ENCODE assay signal across 34 cellular contexts in genomic region chr10:132018446-132018845, GRCh38. TPM values are rescaled to one million over a fixed set of nuclear protein-coding genes. Genes with fewer than 3 reads are reported as not detected.
"Had no signal": no experiment of that assay in that cellular context is flagged by ENCODE, and none has a peak within 500 bp of the region (broad histone marks: within the 10 kb centered on the region; RNA-seq: fewer than 3 reads in every experiment).

No MANE protein-coding gene starts in this region.

- DNase-seq: activated effector memory CD4-positive, alpha-beta T cell treated with anti-CD3 and anti-CD28 coated beads, Interleukin-2, amount 50 U/mL, for 16 hours; activated effector memory CD4-positive, alpha-beta T cell treated with Interleukin-2 at 50 U/mL for 16 hours; activated gamma-delta T cell; activated gamma-delta T cell treated with Interleukin-2 at 50 U/mL for 16 hours; activated naive CD4-positive, alpha-beta T cell; activated naive CD4-positive, alpha-beta T cell treated with anti-CD3 and anti-CD28 coated beads for 36 hours; activated naive CD4-positive, alpha-beta T cell treated with anti-CD3 and anti-CD28 coated beads, Interleukin-2, amount 10 ng/mL, durations not matched to agents 7 days and 5 days; activated naive CD4-positive, alpha-beta T cell treated with anti-CD3 and anti-CD28 coated beads, Interleukin-2, amount 50 U/mL, for 16 hours; activated naive CD4-positive, alpha-beta T cell treated with Interleukin-2 at 50 U/mL for 16 hours; activated naive CD8-positive, alpha-beta T cell treated with anti-CD3 and anti-CD28 coated beads for 36 hours; activated naive CD8-positive, alpha-beta T cell treated with anti-CD3 and anti-CD28 coated beads, Interleukin-2, amount 10 ng/mL, durations not matched to agents 7 days and 5 days; activated naive CD8-positive, alpha-beta T cell treated with anti-CD3 and anti-CD28 coated beads, Interleukin-2, amount 50 U/mL, for 24 hours; activated T-cell treated with anti-CD3 and anti-CD28 coated beads for 4 hours; activated T-cell treated with anti-CD3 and anti-CD28 coated beads, Interleukin-2, amount 50 U/mL, for 1 hour; activated T-cell treated with anti-CD3 and anti-CD28 coated beads, Interleukin-2, amount 50 U/mL, for 24 hours; activated T-cell treated with anti-CD3 and anti-CD28 coated beads, Interleukin-2, amount 50 U/mL, for 4 hours; activated T-cell treated with anti-CD3 and anti-CD28 coated beads, Interleukin-2, amount 50 U/mL, for 48 hours; activated T-cell treated with anti-CD3 and anti-CD28 coated beads, Interleukin-2, amount 50 U/mL, for 72 hours; adrenal gland; amniotic stem cell; amygdala; anterior cingulate cortex; aorta; body of pancreas; brain microvascular endothelial cell; caudate nucleus; central memory CD4-positive, alpha-beta T cell; cerebellar nuclear complex had no signal

- H3K9me3 ChIP-seq: adrenal gland, ascending aorta, body of pancreas, breast epithelium had no signal

- ATAC-seq: activated naive CD4-positive, alpha-beta T cell treated with anti-CD3 and anti-CD28 coated beads, Interleukin-2, amount 50 U/mL, for 72 hours; activated naive CD8-positive, alpha-beta T cell treated with anti-CD3 and anti-CD28 coated beads, Interleukin-2, amount 50 U/mL, for 24 hours; activated T-cell treated with anti-CD3 and anti-CD28 coated beads, Interleukin-2, amount 50 U/mL, for 4 hours; activated T-cell treated with anti-CD3 and anti-CD28 coated beads, Interleukin-2, amount 50 U/mL, for 72 hours; activated T-helper 17 cell treated with anti-CD3 and anti-CD28 coated beads, Interleukin-2, amount 50 U/mL, for 72 hours; body of pancreas had no signal

- H3K4me1 ChIP-seq: breast epithelium had no signal

- H3K27ac ChIP-seq: adrenal gland, ascending aorta, body of pancreas, brain microvascular endothelial cell, breast epithelium, cardiac muscle cell had no signal

- H3K27me3 ChIP-seq: adrenal gland, ascending aorta, body of pancreas, breast epithelium had no signal

- H3K4me3 ChIP-seq: adrenal gland, ascending aorta, body of pancreas, breast epithelium, cardiac muscle cell had no signal

- H3K36me3 ChIP-seq: adrenal gland, ascending aorta, brain microvascular endothelial cell, breast epithelium, cardiac muscle cell had no signal

RNA-seq across cellular contexts. Expression of gene JAKMIP3, which starts 47.3 kb away (rescaled TPM):
- total RNA-seq: ascending aorta, bronchial epithelial cell had no signal
